In genomic region chr12:6351622-6352021, GRCh38 we compare ENCODE assay signal across 25 cellular contexts. TPM values are rescaled to one million over a fixed set of nuclear protein-coding genes. Genes with fewer than 3 reads are reported as not detected.
"Had no signal": no experiment of that assay in that cellular context is flagged by ENCODE, and none has a peak within 500 bp of the region (broad histone marks: within the 10 kb centered on the region; RNA-seq: fewer than 3 reads in every experiment).

No MANE protein-coding gene starts in this region.

- H3K4me3 ChIP-seq: dorsolateral prefrontal cortex, gastrocnemius medialis, heart left ventricle, hepatocyte, lung, neural progenitor cell, prostate gland, right atrium auricular region, sigmoid colon, testis, tibial artery had no signal

- DNase-seq: cortex of kidney; dorsolateral prefrontal cortex; effector CD4-positive, alpha-beta T cell; foreskin fibroblast; gastrocnemius medialis; heart left ventricle; left colon; left ventricle myocardium superior; mesenchymal stem cell; naive thymus-derived CD4-positive, alpha-beta T cell; sigmoid colon; stimulated activated CD4-positive, alpha-beta T cell treated with anti-CD3 and anti-CD28 coated beads, Interleukin-4, amount 100 ng/mL, for 4 hours; stimulated activated naive CD8-positive, alpha-beta T cell treated with anti-CD3 and anti-CD28 coated beads, Interleukin-15, Interleukin-2, amounts not matched to agents 100 U/mL and 50 U/mL, for 24 hours; substantia nigra; testis; tibial artery had no signal

- H3K27me3 ChIP-seq: gastrocnemius medialis, heart left ventricle, hepatocyte, neural progenitor cell, right atrium auricular region, sigmoid colon, testis, tibial artery had no signal

- ATAC-seq: esophagus mucosa; gastrocnemius medialis; left colon; naive thymus-derived CD4-positive, alpha-beta T cell; stimulated activated memory B cell treated with anti-CD40 and anti-IgM and Interleukin-4, amounts not matched to agents 10 μg/mL and 1 μg/mL and 100 μg/mL, for 72 hours; stimulated activated naive CD8-positive, alpha-beta T cell treated with anti-CD3 and anti-CD28 coated beads, Interleukin-15, Interleukin-2, amounts not matched to agents 100 U/mL and 50 U/mL, for 24 hours had no signal

- H3K9me3 ChIP-seq: gastrocnemius medialis, heart left ventricle, prostate gland, right atrium auricular region, sigmoid colon, testis, tibial artery had no signal

- H3K27ac ChIP-seq: epithelial cell of prostate, hepatocyte, neural progenitor cell, prostate gland, right atrium auricular region had no signal

- H3K4me2 ChIP-seq: hepatocyte, neural progenitor cell had no signal

- H3K36me3 ChIP-seq: gastrocnemius medialis, heart left ventricle, neural progenitor cell, prostate gland, right atrium auricular region, sigmoid colon had no signal

- H3K9ac ChIP-seq: neural progenitor cell had no signal

- H3K79me2 ChIP-seq: hepatocyte had no signal

- H3K4me1 ChIP-seq: neural progenitor cell, prostate gland had no signal

- H2AFZ ChIP-seq: hepatocyte, neural progenitor cell had no signal

RNA-seq across cellular contexts. Expression of gene SCNN1A, which starts 23.7 kb away (rescaled TPM):
- total RNA-seq: skeletal muscle tissue had no signal

RNA-seq across cellular contexts. Expression of gene LTBR, which starts 32.3 kb away (rescaled TPM):
- polyA plus RNA-seq: naive thymus-derived CD4-positive, alpha-beta T cell had no signal

RNA-seq across cellular contexts. Expression of gene PLEKHG6, which starts 41.1 kb away (rescaled TPM):
- total RNA-seq: naive thymus-derived CD4-positive, alpha-beta T cell had no signal
